ENCODE assay signal across 22 cellular contexts in the genomic region with DNA sequence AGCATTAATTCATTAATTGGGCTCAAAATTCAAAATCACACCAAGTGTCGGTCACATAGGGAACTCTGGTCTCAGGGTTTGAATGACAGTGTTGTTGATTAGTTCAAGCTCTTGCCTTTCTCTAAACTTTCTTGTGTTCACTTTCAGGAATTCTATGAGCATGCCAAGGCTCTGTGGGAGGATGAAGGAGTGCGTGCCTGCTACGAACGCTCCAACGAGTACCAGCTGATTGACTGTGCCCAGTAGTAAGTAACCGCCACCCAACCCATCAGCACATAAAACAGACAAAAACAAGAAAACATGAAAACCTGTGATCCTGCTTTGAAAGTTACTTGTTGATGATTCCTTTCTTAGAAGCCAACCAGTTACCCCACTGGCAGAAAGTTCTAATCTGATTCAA. TPM values are rescaled to one million over a fixed set of nuclear protein-coding genes. Genes with fewer than 3 reads are reported as not detected.
DNase-seq lines count a peak whose midpoint lies in the region; ATAC-seq and TF ChIP-seq lines count a peak whose summit lies in the region.
"Had no signal": no experiment of that assay in that cellular context is flagged by ENCODE, and none has a peak within 500 bp of the region (broad histone marks: within the 10 kb centered on the region; RNA-seq: fewer than 3 reads in every experiment).

No MANE protein-coding gene starts in this region.

- H3K27me3 ChIP-seq in left ventricle myocardium inferior (ENCODE audit: low read depth) (no peaks in the 10 kb centered on the region), fibroblast of lung (ENCODE audit: control insufficient read depth, insufficient read depth, low read length) (no peaks in the 10 kb centered on the region)
- H3K27me3 ChIP-seq in CD4-positive, alpha-beta memory T cell (ENCODE audit: insufficient read depth, low read length) = no peaks in the 10 kb centered on the region
- H3K27me3 ChIP-seq: body of pancreas, heart right ventricle had no signal

- no peak overlapping the region for H3K4me3 ChIP-seq in left ventricle myocardium inferior
- H3K4me3 ChIP-seq in fibroblast of lung (replicated peaks in 1 of 4; ENCODE audit: control extremely low read depth in 1 of 4, insufficient read depth in 1 of 4, low read depth in 3 of 4, low read length in 4 of 4) = no peak overlapping the region
- H3K4me3 ChIP-seq in CD4-positive, alpha-beta memory T cell (ENCODE audit: low read length in 2 of 2) = no peak overlapping the region
- H3K4me3 ChIP-seq: body of pancreas, heart right ventricle had no signal

- DNase-seq in left ventricle myocardium inferior = no peak
- DNase-seq in left ventricle myocardium superior = no peak
- no peak for DNase-seq in T-cell
- peak; percentile 18 to 32 for DNase-seq in fibroblast of lung (ENCODE audit: low read depth in 2 of 2)
- DNase-seq in glomerular visceral epithelial cell (ENCODE audit: extremely low spot score) = no peak
- DNase-seq in CD4-positive, alpha-beta memory T cell = no peak
- DNase-seq: activated effector memory CD4-positive, alpha-beta T cell treated with anti-CD3 and anti-CD28 coated beads, Interleukin-2, amount 50 U/mL, for 16 hours; body of pancreas; erythroblast; GDM1; heart right ventricle; islet precursor cell; NCI-H1092; NCI-H2107; NCI-H774; stimulated activated CD4-positive, alpha-beta T cell treated with anti-CD3 and anti-CD28 coated beads, Interleukin-15, amount 100 ng/mL, for 24 hours; stimulated activated naive CD8-positive, alpha-beta T cell treated with anti-CD3 and anti-CD28 coated beads, Interleukin-15, amount 100 ng/mL, for 72 hours had no signal

- no peak for TF ChIP-seq CTCF in left ventricle myocardium inferior (IDR thresholded peaks at IDR 0.05; ENCODE audit: borderline replicate concordance)
- TF ChIP-seq CTCF in fibroblast of lung (conservative IDR thresholded peaks at IDR 0.05 in 1 of 2, IDR thresholded peaks at IDR 0.05 in 1 of 2; ENCODE audit: low read depth in 1 of 2, low read length in 2 of 2) = no peak

- intact Hi-C loops in left ventricle myocardium inferior (cut with micrococcal nuclease) (loop anchor here (10.0 kb wide), 1 partner anchor 80 kb away; a partner anchor contains a TSS), left ventricle myocardium superior (cut with micrococcal nuclease) (loop anchor here (5.0 kb wide), 1 partner anchor 127 kb away; a partner anchor contains a TSS)
- intact Hi-C loops in CD4-positive, alpha-beta memory T cell (cut with micrococcal nuclease) = no loop called here

- ATAC-seq in left ventricle myocardium superior (no peak), T-cell (replicated peaks in 1 of 4) (no peak), HG03432 (IDR thresholded peaks at IDR 0.05; ENCODE audit: unreplicated experiment) (no peak), HG02852 (IDR thresholded peaks at IDR 0.05; ENCODE audit: unreplicated experiment) (no peak)
- ATAC-seq: body of pancreas; heart right ventricle; stimulated activated naive CD8-positive, alpha-beta T cell treated with anti-CD3 and anti-CD28 coated beads, Interleukin-15, amount 100 ng/mL, for 72 hours had no signal

- no peaks in the 10 kb centered on the region for H3K9me3 ChIP-seq in left ventricle myocardium inferior (replicated peaks)
- H3K9me3 ChIP-seq in fibroblast of lung (ENCODE audit: control insufficient read depth, insufficient read depth, low read depth, low read length) = no peaks in the 10 kb centered on the region
- no peaks in the 10 kb centered on the region for H3K9me3 ChIP-seq in CD4-positive, alpha-beta memory T cell (ENCODE audit: control insufficient read depth in 1 of 2, low read length in 2 of 2)
- H3K9me3 ChIP-seq: body of pancreas, heart right ventricle had no signal

- no peak overlapping the region for H2AFZ ChIP-seq in fibroblast of lung (ENCODE audit: low read length)

- peaks cover 69 to 70% (median 69%) of the 10 kb centered on the region in 3 donors for H3K4me1 Mint-ChIP-seq in T-cell
- peaks cover 37 to 73% (median 56%) of the 10 kb centered on the region in 4 donors for H3K4me1 Mint-ChIP-seq in CD4-positive, alpha-beta memory T cell

- no peak overlapping the region for H3K9ac ChIP-seq in fibroblast of lung (ENCODE audit: insufficient read depth, low read length)

- peak overlapping the region; percentile 28 to 39 for H3K27ac Mint-ChIP-seq in T-cell
- H3K27ac Mint-ChIP-seq in CD4-positive, alpha-beta memory T cell = peak overlapping the region in 3 of 7 donors; percentile 19 to 46 (median 41)
- H3K27ac Mint-ChIP-seq: dendritic cell treated with granulocyte-macrophage colony-stimulating factor and Interleukin-4, amounts not matched to agents 40 ng/mL and 50 ng/mL, for 4 days; stimulated activated naive CD8-positive, alpha-beta T cell treated with anti-CD3 and anti-CD28 coated beads, Interleukin-15, amount 100 ng/mL, for 72 hours had no signal

- no peaks in the 10 kb centered on the region for H3K27me3 Mint-ChIP-seq in T-cell
- H3K27me3 Mint-ChIP-seq in CD4-positive, alpha-beta memory T cell = peaks cover 0 to 2% of the 10 kb centered on the region in 2 donors
- H3K27me3 Mint-ChIP-seq: dendritic cell treated with granulocyte-macrophage colony-stimulating factor and Interleukin-4, amounts not matched to agents 40 ng/mL and 50 ng/mL, for 4 days; memory B cell; stimulated activated naive CD8-positive, alpha-beta T cell treated with anti-CD3 and anti-CD28 coated beads, Interleukin-15, amount 100 ng/mL, for 72 hours had no signal

- CTCF ChIA-PET in T-cell (lab: Charles Lee) = interaction anchor here in 1 of 2 donors (1.6 kb wide), 1 partner anchor 303 kb away, joined by 5 read pairs; no protein-coding TSS in a partner anchor
- CTCF ChIA-PET in CD4-positive, alpha-beta memory T cell (lab: Charles Lee; ENCODE audit: partially characterized antibody) = no interaction called here

- POLR2A ChIA-PET in T-cell (lab: Charles Lee) = interaction anchor here (0.5 to 0.6 kb wide), 2 partner anchors 9 to 303 kb away, joined by 3 to 4 read pairs; no protein-coding TSS in a partner anchor
- POLR2A ChIA-PET in CD4-positive, alpha-beta memory T cell (lab: Charles Lee; ENCODE audit: partially characterized antibody) = interaction anchor here (1.2 kb wide), 1 partner anchor 14 kb away, joined by 3 read pairs; no protein-coding TSS in a partner anchor

- H3K36me3 Mint-ChIP-seq in T-cell = peaks cover 62% of the 10 kb centered on the region
- H3K36me3 Mint-ChIP-seq in CD4-positive, alpha-beta memory T cell = peaks cover 58 to 87% of the 10 kb centered on the region in 2 donors

- peaks cover 46% of the 10 kb centered on the region for H3K79me2 ChIP-seq in fibroblast of lung (ENCODE audit: control insufficient read depth, insufficient read depth, low read length)

- no peaks in the 10 kb centered on the region for H4K20me1 ChIP-seq in fibroblast of lung (ENCODE audit: control insufficient read depth, extremely low read depth, insufficient read depth, low read length)

- peaks cover 52% of the 10 kb centered on the region for H3K36me3 ChIP-seq in left ventricle myocardium inferior
- peaks cover 26% of the 10 kb centered on the region for H3K36me3 ChIP-seq in fibroblast of lung (ENCODE audit: control insufficient read depth, insufficient read depth, low read length)
- H3K36me3 ChIP-seq in CD4-positive, alpha-beta memory T cell (ENCODE audit: insufficient read depth, low read length) = peaks cover 56% of the 10 kb centered on the region

- H3K4me2 ChIP-seq in fibroblast of lung (ENCODE audit: extremely low read depth, insufficient read depth, low read length) = no peak overlapping the region

- no peak overlapping the region for H3K4me3 Mint-ChIP-seq in T-cell
- H3K4me3 Mint-ChIP-seq in CD4-positive, alpha-beta memory T cell = no peak overlapping the region
- H3K4me3 Mint-ChIP-seq: dendritic cell treated with granulocyte-macrophage colony-stimulating factor and Interleukin-4, amounts not matched to agents 40 ng/mL and 50 ng/mL, for 4 days; memory B cell; stimulated activated naive CD8-positive, alpha-beta T cell treated with anti-CD3 and anti-CD28 coated beads, Interleukin-15, amount 100 ng/mL, for 72 hours had no signal

- H3K27ac ChIP-seq in left ventricle myocardium inferior (replicated peaks) (peak overlapping the region; percentile 89), fibroblast of lung (ENCODE audit: insufficient read depth, low read length) (no peak overlapping the region)
- no peak overlapping the region for H3K27ac ChIP-seq in CD4-positive, alpha-beta memory T cell (ENCODE audit: low read depth, low read length)

- no peaks in the 10 kb centered on the region for H3K9me3 Mint-ChIP-seq in T-cell
- H3K9me3 Mint-ChIP-seq in CD4-positive, alpha-beta memory T cell = peaks cover 0 to 2% (median 0%) of the 10 kb centered on the region in 8 donors
- H3K9me3 Mint-ChIP-seq: dendritic cell treated with granulocyte-macrophage colony-stimulating factor and Interleukin-4, amounts not matched to agents 40 ng/mL and 50 ng/mL, for 4 days; memory B cell; stimulated activated naive CD8-positive, alpha-beta T cell treated with anti-CD3 and anti-CD28 coated beads, Interleukin-15, amount 100 ng/mL, for 72 hours had no signal

- H3K4me1 ChIP-seq in left ventricle myocardium inferior (peaks cover 89% of the 10 kb centered on the region), fibroblast of lung (ENCODE audit: control insufficient read depth, extremely low read depth, insufficient read depth, low read length) (peaks cover 10% of the 10 kb centered on the region)
- peaks cover 30% of the 10 kb centered on the region for H3K4me1 ChIP-seq in CD4-positive, alpha-beta memory T cell (ENCODE audit: insufficient read depth, low read length)

RNA-seq across cellular contexts. Expression of a gene that starts 52.7 kb away (rescaled TPM):
- total RNA-seq in left ventricle myocardium inferior = 1,444 TPM
- total RNA-seq in left ventricle myocardium superior = 1,575 TPM
- total RNA-seq in T-cell = 100 to 1,000 TPM; 578 to 855 (median 640) TPM
- 256 and 421 TPM in 2 replicates for total RNA-seq in fibroblast of lung
- polyA plus RNA-seq in fibroblast of lung = 1,357 and 1,384 TPM in 2 replicates
- polyA plus RNA-seq in fibroblast of lung (2012) = 970 and 1,051 TPM in 2 replicates
- 2,729 and 3,468 TPM in 2 replicates for polyA minus RNA-seq in fibroblast of lung (ENCODE audit: low replicate concordance)
- 100 to 1,000 TPM; 641 to 645 TPM for total RNA-seq in CD4-positive, alpha-beta memory T cell
- 100 to 1,000 TPM in 1 of 2 donors, 10 to 100 TPM in 1; 70.1 to 184 TPM for polyA plus RNA-seq in CD4-positive, alpha-beta memory T cell

RNA-seq across cellular contexts. Expression of a gene that starts 54.5 kb away (rescaled TPM):
- total RNA-seq in left ventricle myocardium inferior = 0.25 TPM
- total RNA-seq in left ventricle myocardium superior = 0.35 TPM
- 1 to 10 TPM; 1.1 to 1.7 (median 1.5) TPM for total RNA-seq in T-cell
- 0.33 and 0.51 TPM in 2 replicates for total RNA-seq in fibroblast of lung
- 0.28 and 0.32 TPM in 2 replicates for polyA plus RNA-seq in fibroblast of lung
- polyA plus RNA-seq in fibroblast of lung (2012) = 0.59 and 0.74 TPM in 2 replicates
- not detected in 2 replicates for polyA minus RNA-seq in fibroblast of lung (ENCODE audit: low replicate concordance)
- total RNA-seq in CD4-positive, alpha-beta memory T cell = 1 to 10 TPM in 1 of 2 experiments, under 1 TPM in 1; 0.94 to 1.1 TPM
- not detected for polyA plus RNA-seq in CD4-positive, alpha-beta memory T cell
- polyA plus RNA-seq: neural cell had no signal

Comparison
In these comparisons a context has a peak if more than half of its experiments do, and no peak if none do; other contexts are left out.
1. DNase-seq: peak in fibroblast of lung (2 of 2); none in left ventricle myocardium inferior (single experiment), left ventricle myocardium superior (single experiment), T-cell (0 of 34), glomerular visceral epithelial cell (single experiment) and CD4-positive, alpha-beta memory T cell (0 of 5).